In genomic region chr3:61783993-61784718, GRCh38 we compare ENCODE assay signal across 16 cellular contexts.
DNase-seq lines count a peak whose midpoint lies in the region; ATAC-seq and TF ChIP-seq lines count a peak whose summit lies in the region.
"Had no signal": no experiment of that assay in that cellular context is flagged by ENCODE, and none has a peak within 500 bp of the region (broad histone marks: within the 10 kb centered on the region; RNA-seq: fewer than 3 reads in every experiment).

No MANE protein-coding gene starts in this region.

- peaks cover 50% of the 10 kb centered on the region for H3K36me3 Mint-ChIP-seq in nephron progenitor cell (ENCODE audit: low read depth)
- no peaks in the 10 kb centered on the region for H3K36me3 Mint-ChIP-seq in activated CD4-positive, alpha-beta memory T cell treated with anti-CD3 and anti-CD28 coated beads for 36 hours

- H3K9me3 Mint-ChIP-seq in nephron progenitor cell: peaks cover 17% of the 10 kb centered on the region
- peaks cover 4% of the 10 kb centered on the region for H3K9me3 Mint-ChIP-seq in activated CD4-positive, alpha-beta memory T cell treated with anti-CD3 and anti-CD28 coated beads for 36 hours
- H3K9me3 Mint-ChIP-seq: activated naive CD4-positive, alpha-beta T cell treated with anti-CD3 and anti-CD28 coated beads for 36 hours had no signal

- CTCF ChIA-PET in activated CD4-positive, alpha-beta memory T cell treated with anti-CD3 and anti-CD28 coated beads for 36 hours (lab: Charles Lee): no interaction called here

- H3K4me3 ChIP-seq in DND-41 (ENCODE audit: low read depth in 1 of 2, low read length in 2 of 2): no peak overlapping the region
- H3K4me3 ChIP-seq in choroid plexus epithelial cell (ENCODE audit: low read depth, low read length): no peak overlapping the region
- no peak overlapping the region for H3K4me3 ChIP-seq in body of pancreas
- H3K4me3 ChIP-seq: BLaER1, esophagus muscularis mucosa, mucosa of descending colon, prostate gland, SJSA1, upper lobe of left lung had no signal

- H3K36me3 ChIP-seq in DND-41 (ENCODE audit: insufficient read depth, low read length) (no peaks in the 10 kb centered on the region), body of pancreas (replicated peaks in 1 of 2; ENCODE audit: insufficient read depth in 1 of 2, low read depth in 2 of 2) (no peaks in the 10 kb centered on the region)
- H3K36me3 ChIP-seq: BLaER1, esophagus muscularis mucosa, prostate gland, SJSA1, upper lobe of left lung had no signal

- POLR2A ChIA-PET in activated CD4-positive, alpha-beta memory T cell treated with anti-CD3 and anti-CD28 coated beads for 36 hours (lab: Charles Lee): no interaction called here

- no peaks in the 10 kb centered on the region for H4K20me1 ChIP-seq in DND-41 (ENCODE audit: insufficient read depth, low read length)
- H4K20me1 ChIP-seq: BLaER1 had no signal

- H3K9me3 ChIP-seq in DND-41 (ENCODE audit: insufficient read depth, low read length, severe bottlenecking) (no peaks in the 10 kb centered on the region), body of pancreas (no peaks in the 10 kb centered on the region)
- H3K9me3 ChIP-seq: BLaER1, esophagus muscularis mucosa, mucosa of descending colon, prostate gland, SJSA1, upper lobe of left lung had no signal

- no peak overlapping the region for H3K4me2 ChIP-seq in DND-41 (ENCODE audit: insufficient read depth, low read length)
- H3K4me2 ChIP-seq: BLaER1 had no signal

- no peaks in the 10 kb centered on the region for H3K27me3 ChIP-seq in DND-41 (ENCODE audit: insufficient read depth, low read length, poor library complexity)
- no peaks in the 10 kb centered on the region for H3K27me3 ChIP-seq in body of pancreas
- H3K27me3 ChIP-seq: BLaER1, esophagus muscularis mucosa, SJSA1, upper lobe of left lung had no signal

- TF ChIP-seq CTCF in DND-41 (IDR thresholded peaks at IDR 0.05; ENCODE audit: borderline replicate concordance, extremely low read depth, low read length, poor library complexity, severe bottlenecking): no peak
- TF ChIP-seq CTCF in choroid plexus epithelial cell (conservative IDR thresholded peaks at IDR 0.05; ENCODE audit: low read depth, low read length): no peak
- no peak for TF ChIP-seq CTCF in nephron progenitor cell (IDR thresholded peaks at IDR 0.05)
- TF ChIP-seq CTCF in body of pancreas (IDR thresholded peaks at IDR 0.05): no peak

- H3K27ac ChIP-seq in DND-41 (ENCODE audit: low read length) (no peak overlapping the region), body of pancreas (no peak overlapping the region)
- H3K27ac ChIP-seq: BLaER1, esophagus muscularis mucosa, prostate gland, SJSA1, upper lobe of left lung had no signal

- peaks cover 19% of the 10 kb centered on the region for H3K4me1 Mint-ChIP-seq in nephron progenitor cell
- H3K4me1 Mint-ChIP-seq in activated CD4-positive, alpha-beta memory T cell treated with anti-CD3 and anti-CD28 coated beads for 36 hours (ENCODE audit: low read depth): no peaks in the 10 kb centered on the region

- peak overlapping the region; percentile 49 for H3K27ac Mint-ChIP-seq in nephron progenitor cell
- H3K27ac Mint-ChIP-seq in activated CD4-positive, alpha-beta memory T cell treated with anti-CD3 and anti-CD28 coated beads for 36 hours: no peak overlapping the region
- H3K27ac Mint-ChIP-seq: activated naive CD4-positive, alpha-beta T cell treated with anti-CD3 and anti-CD28 coated beads for 36 hours had no signal

- no peak for TF ChIP-seq POLR2A in body of pancreas (IDR thresholded peaks at IDR 0.05)

- H3K79me2 ChIP-seq in DND-41 (ENCODE audit: insufficient read depth, low read length): no peaks in the 10 kb centered on the region

- no peak overlapping the region for H3K9ac ChIP-seq in DND-41 (ENCODE audit: low read depth, low read length)
- H3K9ac ChIP-seq: BLaER1 had no signal

- ATAC-seq in DND-41 (ENCODE audit: insufficient read depth, low read depth) (peak; percentile 66; the same call in 2 of the 3 replicates), HG02588 (IDR thresholded peaks at IDR 0.05; ENCODE audit: unreplicated experiment) (no peak), body of pancreas (no peak), GM19397 (IDR thresholded peaks at IDR 0.05; ENCODE audit: unreplicated experiment) (no peak)
- ATAC-seq: mucosa of descending colon had no signal

- H3K4me1 ChIP-seq in DND-41 (ENCODE audit: insufficient read depth, low read length): peaks cover 9% of the 10 kb centered on the region; the same call in 1 of the 2 replicates
- no peaks in the 10 kb centered on the region for H3K4me1 ChIP-seq in body of pancreas
- H3K4me1 ChIP-seq: prostate gland, SJSA1, upper lobe of left lung had no signal

- H3K27me3 Mint-ChIP-seq in nephron progenitor cell (ENCODE audit: low read depth, poor library complexity): peaks cover 3% of the 10 kb centered on the region
- H3K27me3 Mint-ChIP-seq in activated CD4-positive, alpha-beta memory T cell treated with anti-CD3 and anti-CD28 coated beads for 36 hours: peaks cover 2% of the 10 kb centered on the region

- WGBS in body of pancreas, 2 donors: 94 to 99% methylated on average over 6 of the region's 6 CpGs

- no peak overlapping the region for H2AFZ ChIP-seq in DND-41 (ENCODE audit: low read depth, low read length)

- peak; percentile 6 for DNase-seq in DND-41
- peak; percentile 82 for DNase-seq in NCI-H82 treated with DMSO at 0.1 percent for 48 hours (lab: John Stamatoyannopoulos, UW; ENCODE audit: unreplicated experiment)
- DNase-seq in choroid plexus epithelial cell (ENCODE audit: low read depth): peak; percentile 81
- DNase-seq in nephron progenitor cell: no peak
- DNase-seq in activated CD4-positive, alpha-beta memory T cell treated with anti-CD3 and anti-CD28 coated beads for 36 hours: no peak
- DNase-seq in body of pancreas: no peak
- DNase-seq: activated naive CD4-positive, alpha-beta T cell treated with anti-CD3 and anti-CD28 coated beads for 36 hours; GOT3; mucosa of descending colon; upper lobe of left lung had no signal

- intact Hi-C loops in activated CD4-positive, alpha-beta memory T cell treated with anti-CD3 and anti-CD28 coated beads for 36 hours (cut with micrococcal nuclease): no loop called here
- intact Hi-C loops in body of pancreas (cut with DNase I): no loop called here

- H3K4me3 Mint-ChIP-seq in nephron progenitor cell: no peak overlapping the region
- H3K4me3 Mint-ChIP-seq in activated CD4-positive, alpha-beta memory T cell treated with anti-CD3 and anti-CD28 coated beads for 36 hours: no peak overlapping the region
- H3K4me3 Mint-ChIP-seq: activated naive CD4-positive, alpha-beta T cell treated with anti-CD3 and anti-CD28 coated beads for 36 hours had no signal

Comparison
In these comparisons a context has a peak if more than half of its experiments do, and no peak if none do; other contexts are left out.
1. DNase-seq: peak in DND-41 (single experiment), NCI-H82 treated with DMSO at 0.1 percent for 48 hours (single experiment) and choroid plexus epithelial cell (single experiment); none in nephron progenitor cell (single experiment), activated CD4-positive, alpha-beta memory T cell treated with anti-CD3 and anti-CD28 coated beads for 36 hours (single experiment) and body of pancreas (0 of 4).